In the genomic region with DNA sequence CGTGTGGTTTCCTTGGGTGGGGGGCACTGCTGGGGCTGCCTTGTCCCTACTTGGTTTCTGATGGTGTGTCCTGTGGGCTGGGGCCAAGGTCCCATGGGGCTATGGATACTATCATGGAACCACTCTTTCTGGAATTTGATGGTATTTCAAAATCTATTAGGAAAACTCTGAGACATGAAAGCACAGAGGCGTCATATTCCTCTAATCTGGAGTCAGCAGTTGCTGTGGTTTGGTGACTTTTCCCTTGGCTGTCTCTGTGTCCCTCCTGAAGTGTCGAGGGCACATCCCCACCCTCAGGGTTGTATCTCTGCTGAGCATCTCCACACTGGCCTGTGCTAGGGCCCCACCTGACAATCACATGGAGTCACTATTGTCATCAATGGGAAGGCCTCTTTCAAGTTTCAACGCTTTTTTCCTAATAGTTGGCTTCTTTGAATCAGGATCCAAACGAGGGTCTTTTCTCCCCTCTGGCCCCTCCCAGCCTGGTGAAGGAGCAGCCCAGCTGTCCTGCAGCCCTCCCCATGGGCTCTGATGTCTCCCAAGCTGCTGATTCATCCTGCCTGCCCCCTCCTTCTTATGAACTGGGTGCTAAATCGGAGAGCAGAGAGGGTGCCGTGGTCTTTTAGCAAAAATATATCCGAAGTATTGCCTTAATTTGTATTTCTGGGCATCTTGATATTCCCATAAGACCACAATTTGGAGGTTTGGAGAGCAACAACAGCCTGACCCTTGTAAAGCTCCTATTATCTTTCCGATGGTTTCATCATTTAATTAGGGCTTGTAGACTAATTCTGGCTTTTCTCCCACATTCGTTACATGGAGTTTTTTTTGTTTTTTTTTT, we compare ENCODE assay signal across 1 cellular context.
TF ChIP-seq lines count a peak whose summit lies in the region.

No MANE protein-coding gene starts in this region.

TF ChIP-seq in K562, 482 proteins besides CTCF, POLR2A, EP300 and RAD21 (continued from another document and continues in another):
- peak; percentile 28; the same call in 1 of the 2 replicates for TF ChIP-seq CHCHD3 (CRISPR knock-in tag; IDR thresholded peaks at IDR 0.05)
- TF ChIP-seq, protein P1, sequence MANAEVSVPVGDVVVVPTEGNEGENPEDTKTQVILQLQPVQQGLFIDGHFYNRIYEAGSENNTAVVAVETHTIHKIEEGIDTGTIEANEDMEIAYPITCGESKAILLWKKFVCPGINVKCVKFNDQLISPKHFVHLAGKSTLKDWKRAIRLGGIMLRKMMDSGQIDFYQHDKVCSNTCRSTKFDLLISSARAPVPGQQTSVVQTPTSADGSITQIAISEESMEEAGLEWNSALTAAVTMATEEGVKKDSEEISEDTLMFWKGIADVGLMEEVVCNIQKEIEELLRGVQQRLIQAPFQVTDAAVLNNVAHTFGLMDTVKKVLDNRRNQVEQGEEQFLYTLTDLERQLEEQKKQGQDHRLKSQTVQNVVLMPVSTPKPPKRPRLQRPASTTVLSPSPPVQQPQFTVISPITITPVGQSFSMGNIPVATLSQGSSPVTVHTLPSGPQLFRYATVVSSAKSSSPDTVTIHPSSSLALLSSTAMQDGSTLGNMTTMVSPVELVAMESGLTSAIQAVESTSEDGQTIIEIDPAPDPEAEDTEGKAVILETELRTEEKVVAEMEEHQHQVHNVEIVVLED (CRISPR knock-in tag; IDR thresholded peaks at IDR 0.05) = peak; percentile 89
- TF ChIP-seq KLF10 (CRISPR knock-in tag; IDR thresholded peaks at IDR 0.05) = peak; percentile 91
- no peak for TF ChIP-seq SNRNP70 (optimal IDR thresholded peaks at IDR 0.05; ENCODE audit: low read depth, low read length)
- TF ChIP-seq ARID1B (IDR thresholded peaks at IDR 0.05) = no peak
- peak; percentile 59 to 86; a peak in 3 of 4 replicates for TF ChIP-seq SRF (CRISPR knock-in tag; IDR thresholded peaks at IDR 0.05)
- no peak for TF ChIP-seq ZSCAN29 (IDR thresholded peaks at IDR 0.05)
- peak; percentile 49; the same call in 1 of the 2 replicates for TF ChIP-seq ELF1 (tag; IDR thresholded peaks at IDR 0.05)
- TF ChIP-seq, protein P2, sequence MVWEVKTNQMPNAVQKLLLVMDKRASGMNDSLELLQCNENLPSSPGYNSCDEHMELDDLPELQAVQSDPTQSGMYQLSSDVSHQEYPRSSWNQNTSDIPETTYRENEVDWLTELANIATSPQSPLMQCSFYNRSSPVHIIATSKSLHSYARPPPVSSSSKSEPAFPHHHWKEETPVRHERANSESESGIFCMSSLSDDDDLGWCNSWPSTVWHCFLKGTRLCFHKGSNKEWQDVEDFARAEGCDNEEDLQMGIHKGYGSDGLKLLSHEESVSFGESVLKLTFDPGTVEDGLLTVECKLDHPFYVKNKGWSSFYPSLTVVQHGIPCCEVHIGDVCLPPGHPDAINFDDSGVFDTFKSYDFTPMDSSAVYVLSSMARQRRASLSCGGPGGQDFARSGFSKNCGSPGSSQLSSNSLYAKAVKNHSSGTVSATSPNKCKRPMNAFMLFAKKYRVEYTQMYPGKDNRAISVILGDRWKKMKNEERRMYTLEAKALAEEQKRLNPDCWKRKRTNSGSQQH (CRISPR knock-in tag; IDR thresholded peaks at IDR 0.05) = peak; percentile 99
- TF ChIP-seq ZC3H8 (IDR thresholded peaks at IDR 0.05) = no peak
- TF ChIP-seq, protein P3, sequence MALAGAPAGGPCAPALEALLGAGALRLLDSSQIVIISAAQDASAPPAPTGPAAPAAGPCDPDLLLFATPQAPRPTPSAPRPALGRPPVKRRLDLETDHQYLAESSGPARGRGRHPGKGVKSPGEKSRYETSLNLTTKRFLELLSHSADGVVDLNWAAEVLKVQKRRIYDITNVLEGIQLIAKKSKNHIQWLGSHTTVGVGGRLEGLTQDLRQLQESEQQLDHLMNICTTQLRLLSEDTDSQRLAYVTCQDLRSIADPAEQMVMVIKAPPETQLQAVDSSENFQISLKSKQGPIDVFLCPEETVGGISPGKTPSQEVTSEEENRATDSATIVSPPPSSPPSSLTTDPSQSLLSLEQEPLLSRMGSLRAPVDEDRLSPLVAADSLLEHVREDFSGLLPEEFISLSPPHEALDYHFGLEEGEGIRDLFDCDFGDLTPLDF (CRISPR knock-in tag; IDR thresholded peaks at IDR 0.05) = 0 out of 2 replicates have a peak, but pooled peaks have one; percentile 27
- TF ChIP-seq ZKSCAN8 (CRISPR knock-in tag; IDR thresholded peaks at IDR 0.05) = peak; percentile 96
- no peak for TF ChIP-seq ARHGAP35 (IDR thresholded peaks at IDR 0.05; ENCODE audit: partially characterized antibody)
- TF ChIP-seq TBP (optimal IDR thresholded peaks at IDR 0.05; ENCODE audit: low read depth, low read length) = no peak
- TF ChIP-seq ZNF830 (CRISPR knock-in tag; IDR thresholded peaks at IDR 0.05) = peak; percentile 99
- TF ChIP-seq NFXL1 (CRISPR knock-in tag; IDR thresholded peaks at IDR 0.05) = peak; percentile 99
- TF ChIP-seq U2AF1 (optimal IDR thresholded peaks at IDR 0.05; ENCODE audit: low read depth, low read length) = no peak
- TF ChIP-seq, protein P4, sequence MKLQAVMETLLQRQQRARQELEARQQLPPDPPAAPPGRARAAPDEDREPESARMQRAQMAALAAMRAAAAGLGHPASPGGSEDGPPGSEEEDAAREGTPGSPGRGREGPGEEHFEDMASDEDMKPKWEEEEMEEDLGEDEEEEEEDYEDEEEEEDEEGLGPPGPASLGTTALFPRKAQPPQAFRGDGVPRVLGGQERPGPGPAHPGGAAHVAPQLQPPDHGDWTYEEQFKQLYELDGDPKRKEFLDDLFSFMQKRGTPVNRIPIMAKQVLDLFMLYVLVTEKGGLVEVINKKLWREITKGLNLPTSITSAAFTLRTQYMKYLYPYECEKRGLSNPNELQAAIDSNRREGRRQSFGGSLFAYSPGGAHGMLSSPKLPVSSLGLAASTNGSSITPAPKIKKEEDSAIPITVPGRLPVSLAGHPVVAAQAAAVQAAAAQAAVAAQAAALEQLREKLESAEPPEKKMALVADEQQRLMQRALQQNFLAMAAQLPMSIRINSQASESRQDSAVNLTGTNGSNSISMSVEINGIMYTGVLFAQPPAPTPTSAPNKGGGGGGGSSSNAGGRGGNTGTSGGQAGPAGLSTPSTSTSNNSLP (IDR thresholded peaks at IDR 0.05; ENCODE audit: borderline replicate concordance, low read depth, low read length) = 0 out of 2 replicates have a peak, but pooled peaks have one; percentile 18
- peak; percentile 47; the same call in 1 of the 2 replicates for TF ChIP-seq NFIX (CRISPR knock-in tag; IDR thresholded peaks at IDR 0.05; ENCODE audit: low read depth)
- no peak for TF ChIP-seq RB1 (IDR thresholded peaks at IDR 0.05; ENCODE audit: low read depth)
- TF ChIP-seq PHB (CRISPR knock-in tag; IDR thresholded peaks at IDR 0.05) = peak; percentile 85
- peak; percentile 89 for TF ChIP-seq ETV5 (CRISPR knock-in tag; IDR thresholded peaks at IDR 0.05; ENCODE audit: low read depth)
- TF ChIP-seq ZNF766 (CRISPR knock-in tag; conservative IDR thresholded peaks at IDR 0.05) = peak; percentile 99
- peak; percentile 99 for TF ChIP-seq HOMEZ (CRISPR knock-in tag; IDR thresholded peaks at IDR 0.05)
- TF ChIP-seq, protein P5, sequence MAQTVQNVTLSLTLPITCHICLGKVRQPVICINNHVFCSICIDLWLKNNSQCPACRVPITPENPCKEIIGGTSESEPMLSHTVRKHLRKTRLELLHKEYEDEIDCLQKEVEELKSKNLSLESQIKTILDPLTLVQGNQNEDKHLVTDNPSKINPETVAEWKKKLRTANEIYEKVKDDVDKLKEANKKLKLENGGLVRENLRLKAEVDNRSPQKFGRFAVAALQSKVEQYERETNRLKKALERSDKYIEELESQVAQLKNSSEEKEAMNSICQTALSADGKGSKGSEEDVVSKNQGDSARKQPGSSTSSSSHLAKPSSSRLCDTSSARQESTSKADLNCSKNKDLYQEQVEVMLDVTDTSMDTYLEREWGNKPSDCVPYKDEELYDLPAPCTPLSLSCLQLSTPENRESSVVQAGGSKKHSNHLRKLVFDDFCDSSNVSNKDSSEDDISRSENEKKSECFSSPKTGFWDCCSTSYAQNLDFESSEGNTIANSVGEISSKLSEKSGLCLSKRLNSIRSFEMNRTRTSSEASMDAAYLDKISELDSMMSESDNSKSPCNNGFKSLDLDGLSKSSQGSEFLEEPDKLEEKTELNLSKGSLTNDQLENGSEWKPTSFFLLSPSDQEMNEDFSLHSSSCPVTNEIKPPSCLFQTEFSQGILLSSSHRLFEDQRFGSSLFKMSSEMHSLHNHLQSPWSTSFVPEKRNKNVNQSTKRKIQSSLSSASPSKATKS (CRISPR knock-in tag; IDR thresholded peaks at IDR 0.05) = peak; percentile 87
- peak; percentile 94 for TF ChIP-seq ZNF23 (CRISPR knock-in tag; IDR thresholded peaks at IDR 0.05)
- peak; percentile 58 to 66 for TF ChIP-seq E2F6 (IDR thresholded peaks at IDR 0.05; ENCODE audit: borderline replicate concordance in 1 of 2, extremely low read depth in 1 of 2, insufficient read depth in 1 of 2, insufficient read length in 1 of 2, low read depth in 1 of 2, low read length in 1 of 2, poor library complexity in 1 of 2, severe bottlenecking in 1 of 2)
- TF ChIP-seq, protein P6, sequence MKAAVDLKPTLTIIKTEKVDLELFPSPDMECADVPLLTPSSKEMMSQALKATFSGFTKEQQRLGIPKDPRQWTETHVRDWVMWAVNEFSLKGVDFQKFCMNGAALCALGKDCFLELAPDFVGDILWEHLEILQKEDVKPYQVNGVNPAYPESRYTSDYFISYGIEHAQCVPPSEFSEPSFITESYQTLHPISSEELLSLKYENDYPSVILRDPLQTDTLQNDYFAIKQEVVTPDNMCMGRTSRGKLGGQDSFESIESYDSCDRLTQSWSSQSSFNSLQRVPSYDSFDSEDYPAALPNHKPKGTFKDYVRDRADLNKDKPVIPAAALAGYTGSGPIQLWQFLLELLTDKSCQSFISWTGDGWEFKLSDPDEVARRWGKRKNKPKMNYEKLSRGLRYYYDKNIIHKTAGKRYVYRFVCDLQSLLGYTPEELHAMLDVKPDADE (conservative IDR thresholded peaks at IDR 0.05; ENCODE audit: control insufficient read depth, low read depth, low read length) = peak; percentile 62; the same call in 1 of the 2 replicates
- TF ChIP-seq ILK (tag; IDR thresholded peaks at IDR 0.05; ENCODE audit: borderline replicate concordance, low read depth) = peak; percentile 78
- peak; percentile 55; the same call in 1 of the 2 replicates for TF ChIP-seq ZFX (CRISPR knock-in tag; IDR thresholded peaks at IDR 0.05)
- no peak for TF ChIP-seq STAG1 (CRISPR knock-in tag; IDR thresholded peaks at IDR 0.05; ENCODE audit: borderline replicate concordance)
- peak; percentile 97 for TF ChIP-seq TCFL5 (CRISPR knock-in tag; conservative IDR thresholded peaks at IDR 0.05)
- TF ChIP-seq PYGO2 (tag; IDR thresholded peaks at IDR 0.05) = peak; percentile 97
- peak; percentile 98 for TF ChIP-seq HSF4 (CRISPR knock-in tag; IDR thresholded peaks at IDR 0.05; ENCODE audit: borderline replicate concordance)
- TF ChIP-seq LARP7 (IDR thresholded peaks at IDR 0.05) = no peak
- TF ChIP-seq YBX1 (IDR thresholded peaks at IDR 0.05) = no peak
- TF ChIP-seq, protein P7, sequence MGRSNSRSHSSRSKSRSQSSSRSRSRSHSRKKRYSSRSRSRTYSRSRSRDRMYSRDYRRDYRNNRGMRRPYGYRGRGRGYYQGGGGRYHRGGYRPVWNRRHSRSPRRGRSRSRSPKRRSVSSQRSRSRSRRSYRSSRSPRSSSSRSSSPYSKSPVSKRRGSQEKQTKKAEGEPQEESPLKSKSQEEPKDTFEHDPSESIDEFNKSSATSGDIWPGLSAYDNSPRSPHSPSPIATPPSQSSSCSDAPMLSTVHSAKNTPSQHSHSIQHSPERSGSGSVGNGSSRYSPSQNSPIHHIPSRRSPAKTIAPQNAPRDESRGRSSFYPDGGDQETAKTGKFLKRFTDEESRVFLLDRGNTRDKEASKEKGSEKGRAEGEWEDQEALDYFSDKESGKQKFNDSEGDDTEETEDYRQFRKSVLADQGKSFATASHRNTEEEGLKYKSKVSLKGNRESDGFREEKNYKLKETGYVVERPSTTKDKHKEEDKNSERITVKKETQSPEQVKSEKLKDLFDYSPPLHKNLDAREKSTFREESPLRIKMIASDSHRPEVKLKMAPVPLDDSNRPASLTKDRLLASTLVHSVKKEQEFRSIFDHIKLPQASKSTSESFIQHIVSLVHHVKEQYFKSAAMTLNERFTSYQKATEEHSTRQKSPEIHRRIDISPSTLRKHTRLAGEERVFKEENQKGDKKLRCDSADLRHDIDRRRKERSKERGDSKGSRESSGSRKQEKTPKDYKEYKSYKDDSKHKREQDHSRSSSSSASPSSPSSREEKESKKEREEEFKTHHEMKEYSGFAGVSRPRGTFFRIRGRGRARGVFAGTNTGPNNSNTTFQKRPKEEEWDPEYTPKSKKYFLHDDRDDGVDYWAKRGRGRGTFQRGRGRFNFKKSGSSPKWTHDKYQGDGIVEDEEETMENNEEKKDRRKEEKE (IDR thresholded peaks at IDR 0.05; ENCODE audit: borderline replicate concordance in 1 of 2, control insufficient read depth in 1 of 2, low read depth in 2 of 2, low read length in 1 of 2) = no peak
- TF ChIP-seq ZNF133 (CRISPR knock-in tag; IDR thresholded peaks at IDR 0.05) = peak; percentile 98
- TF ChIP-seq ZNF764 (CRISPR knock-in tag; IDR thresholded peaks at IDR 0.05; ENCODE audit: low read depth) = 0 out of 2 replicates have a peak, but pooled peaks have one; percentile 16
- TF ChIP-seq RBFOX2 (IDR thresholded peaks at IDR 0.05; ENCODE audit: low read depth, low read length) = 0 out of 2 replicates have a peak, but pooled peaks have one; percentile 43
- TF ChIP-seq NFE2L1 (tag; IDR thresholded peaks at IDR 0.05; ENCODE audit: borderline replicate concordance, low read depth) = peak; percentile 78; the same call in 1 of the 2 replicates
